ENCODE assay signal across 8 cellular contexts in genomic region chr16:21302454-21302853, GRCh38. TPM values are rescaled to one million over a fixed set of nuclear protein-coding genes. Genes with fewer than 3 reads are reported as not detected.
DNase-seq lines count a peak whose midpoint lies in the region; ATAC-seq and TF ChIP-seq lines count a peak whose summit lies in the region.
"Had no signal": no experiment of that assay in that cellular context is flagged by ENCODE, and none has a peak within 500 bp of the region (broad histone marks: within the 10 kb centered on the region; RNA-seq: fewer than 3 reads in every experiment).

No MANE protein-coding gene starts in this region.

- peak; percentile 20 for DNase-seq in EH (ENCODE audit: low read depth)
- peak; percentile 62 for DNase-seq in Karpas-422
- peak; percentile 48 for DNase-seq in mammary epithelial cell
- DNase-seq in activated CD8-positive, alpha-beta memory T cell treated with anti-CD3 and anti-CD28 coated beads for 24 hours, result no peak
- DNase-seq: activated naive CD8-positive, alpha-beta T cell treated with anti-CD3 and anti-CD28 coated beads, Interleukin-2, amount 10 ng/mL, durations not matched to agents 7 days and 5 days had no signal

- H3K4me2 ChIP-seq in Karpas-422 (ENCODE audit: low read depth, low read length, poor library complexity, severe bottlenecking) (peak overlapping the region; percentile 85), mammary epithelial cell (ENCODE audit: insufficient read depth, low read depth, low read length) (peak overlapping the region; percentile 83)

- H3K4me3 Mint-ChIP-seq in nephron, result peak overlapping the region; percentile 76 to 81 (median 79)

- peak overlapping the region; percentile 87 for H3K9ac ChIP-seq in Karpas-422 (ENCODE audit: low read length)
- peak overlapping the region; percentile 94 for H3K9ac ChIP-seq in mammary epithelial cell (ENCODE audit: insufficient read depth, low read length)

- H3K27ac Mint-ChIP-seq in nephron, result no peak overlapping the region
- H3K27ac Mint-ChIP-seq: activated naive CD8-positive, alpha-beta T cell treated with anti-CD3 and anti-CD28 coated beads, Interleukin-2, amount 10 ng/mL, durations not matched to agents 7 days and 5 days had no signal

- WGBS in mammary epithelial cell (ENCODE audit: low coverage, missing lambda C conversion rate), result 27% methylated on average over 3 of the region's 3 CpGs

- H3K27me3 ChIP-seq in Karpas-422 (ENCODE audit: low read length), result no peaks in the 10 kb centered on the region
- H3K27me3 ChIP-seq in mammary epithelial cell (ENCODE audit: insufficient read depth, low read length), result no peaks in the 10 kb centered on the region

- BruUV-seq in mammary epithelial cell (replicated peaks; lab: Mats Ljungman, UMichigan), result TSS peak; percentile 81

- no peaks in the 10 kb centered on the region for H3K36me3 Mint-ChIP-seq in nephron (ENCODE audit: low read depth)
- H3K36me3 Mint-ChIP-seq: activated naive CD8-positive, alpha-beta T cell treated with anti-CD3 and anti-CD28 coated beads, Interleukin-2, amount 10 ng/mL, durations not matched to agents 7 days and 5 days had no signal

- dilution Hi-C loops in mammary epithelial cell (cut with HindIII; ENCODE audit: low sequenced_read_pairs), result loop anchor here (5.0 kb wide), 1 partner anchor 115 kb away; no protein-coding TSS in a partner anchor

- in situ Hi-C loops in mammary epithelial cell (cut with MboI; ENCODE audit: low sequenced_read_pairs in 2 of 2), result no loop called here

- TF ChIP-seq CTCF in mammary epithelial cell (conservative IDR thresholded peaks at IDR 0.05 in 1 of 2, IDR thresholded peaks at IDR 0.05 in 1 of 2; ENCODE audit: extremely low read depth in 1 of 2, insufficient read depth in 1 of 2, low read depth in 1 of 2, low read length in 2 of 2) (no peak), nephron (IDR thresholded peaks at IDR 0.05; ENCODE audit: unreplicated experiment in 3 of 3) (no peak)

- intact Hi-C loops in mammary epithelial cell (cut with micrococcal nuclease), result loop anchor here (10.0 kb wide), 3 partner anchors 252 to 448 kb away; partner anchors contain the start of genes DCUN1D3 and LYRM1

- CTCF ChIA-PET in mammary epithelial cell (lab: Charles Lee; ENCODE audit: low non-redundant PET), result no interaction called here

- H3K4me1 Mint-ChIP-seq in nephron, result peaks cover 5% of the 10 kb centered on the region

- ATAC-seq in HG02623 (IDR thresholded peaks at IDR 0.05; ENCODE audit: unreplicated experiment), result no peak
- no peak for ATAC-seq in GM18868 (IDR thresholded peaks at IDR 0.05; ENCODE audit: unreplicated experiment)

- H3K36me3 ChIP-seq in Karpas-422 (ENCODE audit: insufficient read depth, low read length) (peaks cover 11% of the 10 kb centered on the region), mammary epithelial cell (ENCODE audit: insufficient read depth, low read length) (no peaks in the 10 kb centered on the region)

- H2AFZ ChIP-seq in Karpas-422 (ENCODE audit: low read length) (no peak overlapping the region), mammary epithelial cell (ENCODE audit: low read depth, low read length) (no peak overlapping the region)

- H3K4me3 ChIP-seq in Karpas-422 (ENCODE audit: low read length) (peak overlapping the region; percentile 72), mammary epithelial cell (replicated peaks in 1 of 3; ENCODE audit: insufficient read depth in 1 of 3, low read depth in 2 of 3, low read length in 3 of 3) (peak overlapping the region; percentile 57 to 82 (median 68))

- H4K20me1 ChIP-seq in Karpas-422 (ENCODE audit: insufficient read depth, low read depth, low read length) (no peaks in the 10 kb centered on the region), mammary epithelial cell (ENCODE audit: insufficient read depth, low read length) (no peaks in the 10 kb centered on the region)

- H3K79me2 ChIP-seq in Karpas-422 (ENCODE audit: low read length) (peaks cover 48% of the 10 kb centered on the region), mammary epithelial cell (ENCODE audit: insufficient read depth, low read length) (peaks cover 46% of the 10 kb centered on the region)

- peaks cover 32% of the 10 kb centered on the region for H3K4me1 ChIP-seq in Karpas-422 (ENCODE audit: low read length)
- peaks cover 13% of the 10 kb centered on the region for H3K4me1 ChIP-seq in mammary epithelial cell (ENCODE audit: insufficient read depth, low read length)

- no peaks in the 10 kb centered on the region for H3K9me3 ChIP-seq in Karpas-422 (ENCODE audit: low read length)
- H3K9me3 ChIP-seq in mammary epithelial cell (replicated peaks; ENCODE audit: insufficient read depth, low read length), result no peaks in the 10 kb centered on the region

- H3K27ac ChIP-seq in Karpas-422 (ENCODE audit: low read length) (peak overlapping the region; percentile 90), mammary epithelial cell (ENCODE audit: insufficient read depth, low read depth, low read length) (peak overlapping the region; percentile 98)

- H3K9me3 Mint-ChIP-seq in nephron, result no peaks in the 10 kb centered on the region
- H3K9me3 Mint-ChIP-seq: activated naive CD8-positive, alpha-beta T cell treated with anti-CD3 and anti-CD28 coated beads, Interleukin-2, amount 10 ng/mL, durations not matched to agents 7 days and 5 days had no signal

- no peaks in the 10 kb centered on the region for H3K9me2 ChIP-seq in Karpas-422 (replicated peaks; ENCODE audit: insufficient read depth, low read length)

- peaks cover 69% of the 10 kb centered on the region for H3K27me3 Mint-ChIP-seq in nephron (ENCODE audit: low read depth)

RNA-seq across cellular contexts. Expression of gene CRYM, which starts 24.4 kb away (rescaled TPM):
- total RNA-seq in Karpas-422 (2014; rRNA removed; shearing (Covaris generic); ENCODE audit: low replicate concordance), result 6.8 and 7.1 TPM in 2 replicates
- total RNA-seq in mammary epithelial cell, result under 1 TPM; 0.17 to 0.54 TPM
- polyA plus RNA-seq in mammary epithelial cell, result 0.34 TPM
- not detected for polyA minus RNA-seq in mammary epithelial cell
- total RNA-seq: activated naive CD8-positive, alpha-beta T cell treated with anti-CD3 and anti-CD28 coated beads, Interleukin-2, amount 10 ng/mL, durations not matched to agents 7 days and 5 days had no signal
